ENCODE assay signal across 1 cellular context in the genomic region with DNA sequence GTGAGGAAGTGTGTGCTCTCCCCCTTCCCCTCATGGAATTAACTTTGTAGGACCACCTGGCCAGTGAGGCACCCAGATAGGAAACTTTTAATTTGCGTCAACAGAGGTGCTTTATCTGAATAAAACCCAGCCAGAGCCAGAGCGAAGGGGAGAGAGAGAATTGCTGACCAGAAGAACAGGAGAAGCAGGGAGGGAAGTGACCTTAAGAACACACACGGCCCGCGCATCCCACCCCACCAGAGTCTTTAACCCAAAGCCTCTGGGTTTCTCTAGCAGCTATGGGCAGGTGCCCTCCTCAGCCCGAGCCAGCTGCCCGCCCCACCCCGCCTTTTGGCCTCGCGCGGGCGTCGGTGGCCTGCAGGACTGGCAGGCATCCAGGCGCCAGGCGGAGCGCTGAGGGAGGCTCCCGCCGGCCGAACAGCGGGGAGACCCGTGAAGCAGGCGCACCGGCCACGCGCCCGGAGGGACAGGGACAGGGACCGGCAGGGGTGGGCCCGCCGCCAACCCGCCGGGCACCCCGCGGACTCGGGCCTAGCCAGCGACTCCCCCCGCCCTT.
A peak's percentile ranks its signal among the peaks of the same experiment; 100 is the strongest.
TF ChIP-seq lines count a peak whose summit lies in the region.

No MANE protein-coding gene starts in this region.

TF ChIP-seq in GM12878, 131 proteins besides CTCF, POLR2A, EP300 and RAD21 (continued from another document):
- TF ChIP-seq, protein P1, sequence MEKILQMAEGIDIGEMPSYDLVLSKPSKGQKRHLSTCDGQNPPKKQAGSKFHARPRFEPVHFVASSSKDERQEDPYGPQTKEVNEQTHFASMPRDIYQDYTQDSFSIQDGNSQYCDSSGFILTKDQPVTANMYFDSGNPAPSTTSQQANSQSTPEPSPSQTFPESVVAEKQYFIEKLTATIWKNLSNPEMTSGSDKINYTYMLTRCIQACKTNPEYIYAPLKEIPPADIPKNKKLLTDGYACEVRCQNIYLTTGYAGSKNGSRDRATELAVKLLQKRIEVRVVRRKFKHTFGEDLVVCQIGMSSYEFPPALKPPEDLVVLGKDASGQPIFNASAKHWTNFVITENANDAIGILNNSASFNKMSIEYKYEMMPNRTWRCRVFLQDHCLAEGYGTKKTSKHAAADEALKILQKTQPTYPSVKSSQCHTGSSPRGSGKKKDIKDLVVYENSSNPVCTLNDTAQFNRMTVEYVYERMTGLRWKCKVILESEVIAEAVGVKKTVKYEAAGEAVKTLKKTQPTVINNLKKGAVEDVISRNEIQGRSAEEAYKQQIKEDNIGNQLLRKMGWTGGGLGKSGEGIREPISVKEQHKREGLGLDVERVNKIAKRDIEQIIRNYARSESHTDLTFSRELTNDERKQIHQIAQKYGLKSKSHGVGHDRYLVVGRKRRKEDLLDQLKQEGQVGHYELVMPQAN (conservative IDR thresholded peaks at IDR 0.05), result peak; percentile 62; the same call in 1 of the 2 replicates
- TF ChIP-seq NR2F1 (conservative IDR thresholded peaks at IDR 0.05), result peak; percentile 52; the same call in 1 of the 2 replicates
- no peak for TF ChIP-seq STAT1 (conservative IDR thresholded peaks at IDR 0.05)
- TF ChIP-seq MXI1 (IDR thresholded peaks at IDR 0.05; ENCODE audit: low read depth, low read length), result no peak
- TF ChIP-seq POLR2AphosphoS2 (IDR thresholded peaks at IDR 0.05; ENCODE audit: low read depth, low read length), result no peak
- TF ChIP-seq TCF12 (IDR thresholded peaks at IDR 0.05; ENCODE audit: low read depth, low read length), result 0 out of 2 replicates have a peak, but pooled peaks have one; percentile 12
- TF ChIP-seq, protein P2, sequence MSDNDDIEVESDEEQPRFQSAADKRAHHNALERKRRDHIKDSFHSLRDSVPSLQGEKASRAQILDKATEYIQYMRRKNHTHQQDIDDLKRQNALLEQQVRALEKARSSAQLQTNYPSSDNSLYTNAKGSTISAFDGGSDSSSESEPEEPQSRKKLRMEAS (IDR thresholded peaks at IDR 0.05; ENCODE audit: low read depth, low read length), result peak; percentile 25; the same call in 1 of the 2 replicates
- TF ChIP-seq MEF2B (IDR thresholded peaks at IDR 0.05; ENCODE audit: partially characterized antibody, poor library complexity, severe bottlenecking), result no peak
- 0 out of 2 replicates have a peak, but pooled peaks have one; percentile 3 for TF ChIP-seq TBL1XR1 (IDR thresholded peaks at IDR 0.05; ENCODE audit: low read depth, low read length)
- peak; percentile 42; the same call in 1 of the 2 replicates for TF ChIP-seq ZNF217 (IDR thresholded peaks at IDR 0.05)
- TF ChIP-seq, protein P3, sequence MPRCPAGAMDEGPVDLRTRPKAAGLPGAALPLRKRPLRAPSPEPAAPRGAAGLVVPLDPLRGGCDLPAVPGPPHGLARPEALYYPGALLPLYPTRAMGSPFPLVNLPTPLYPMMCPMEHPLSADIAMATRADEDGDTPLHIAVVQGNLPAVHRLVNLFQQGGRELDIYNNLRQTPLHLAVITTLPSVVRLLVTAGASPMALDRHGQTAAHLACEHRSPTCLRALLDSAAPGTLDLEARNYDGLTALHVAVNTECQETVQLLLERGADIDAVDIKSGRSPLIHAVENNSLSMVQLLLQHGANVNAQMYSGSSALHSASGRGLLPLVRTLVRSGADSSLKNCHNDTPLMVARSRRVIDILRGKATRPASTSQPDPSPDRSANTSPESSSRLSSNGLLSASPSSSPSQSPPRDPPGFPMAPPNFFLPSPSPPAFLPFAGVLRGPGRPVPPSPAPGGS (IDR thresholded peaks at IDR 0.05; ENCODE audit: borderline replicate concordance, insufficient read depth, low read depth, low read length, poor library complexity, severe bottlenecking), result peak; percentile 42
- TF ChIP-seq, protein P4, sequence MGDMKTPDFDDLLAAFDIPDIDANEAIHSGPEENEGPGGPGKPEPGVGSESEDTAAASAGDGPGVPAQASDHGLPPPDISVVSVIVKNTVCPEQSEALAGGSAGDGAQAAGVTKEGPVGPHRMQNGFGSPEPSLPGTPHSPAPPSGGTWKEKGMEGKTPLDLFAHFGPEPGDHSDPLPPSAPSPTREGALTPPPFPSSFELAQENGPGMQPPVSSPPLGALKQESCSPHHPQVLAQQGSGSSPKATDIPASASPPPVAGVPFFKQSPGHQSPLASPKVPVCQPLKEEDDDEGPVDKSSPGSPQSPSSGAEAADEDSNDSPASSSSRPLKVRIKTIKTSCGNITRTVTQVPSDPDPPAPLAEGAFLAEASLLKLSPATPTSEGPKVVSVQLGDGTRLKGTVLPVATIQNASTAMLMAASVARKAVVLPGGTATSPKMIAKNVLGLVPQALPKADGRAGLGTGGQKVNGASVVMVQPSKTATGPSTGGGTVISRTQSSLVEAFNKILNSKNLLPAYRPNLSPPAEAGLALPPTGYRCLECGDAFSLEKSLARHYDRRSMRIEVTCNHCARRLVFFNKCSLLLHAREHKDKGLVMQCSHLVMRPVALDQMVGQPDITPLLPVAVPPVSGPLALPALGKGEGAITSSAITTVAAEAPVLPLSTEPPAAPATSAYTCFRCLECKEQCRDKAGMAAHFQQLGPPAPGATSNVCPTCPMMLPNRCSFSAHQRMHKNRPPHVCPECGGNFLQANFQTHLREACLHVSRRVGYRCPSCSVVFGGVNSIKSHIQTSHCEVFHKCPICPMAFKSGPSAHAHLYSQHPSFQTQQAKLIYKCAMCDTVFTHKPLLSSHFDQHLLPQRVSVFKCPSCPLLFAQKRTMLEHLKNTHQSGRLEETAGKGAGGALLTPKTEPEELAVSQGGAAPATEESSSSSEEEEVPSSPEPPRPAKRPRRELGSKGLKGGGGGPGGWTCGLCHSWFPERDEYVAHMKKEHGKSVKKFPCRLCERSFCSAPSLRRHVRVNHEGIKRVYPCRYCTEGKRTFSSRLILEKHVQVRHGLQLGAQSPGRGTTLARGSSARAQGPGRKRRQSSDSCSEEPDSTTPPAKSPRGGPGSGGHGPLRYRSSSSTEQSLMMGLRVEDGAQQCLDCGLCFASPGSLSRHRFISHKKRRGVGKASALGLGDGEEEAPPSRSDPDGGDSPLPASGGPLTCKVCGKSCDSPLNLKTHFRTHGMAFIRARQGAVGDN (IDR thresholded peaks at IDR 0.05), result 0 out of 2 replicates have a peak, but pooled peaks have one; percentile 49
- peak; percentile 11; the same call in 1 of the 2 replicates for TF ChIP-seq SPI1 (IDR thresholded peaks at IDR 0.05; ENCODE audit: borderline replicate concordance, insufficient read depth, low read depth, low read length)
- peak; percentile 12; the same call in 1 of the 2 replicates for TF ChIP-seq SIN3A (IDR thresholded peaks at IDR 0.05; ENCODE audit: low read depth, low read length)
